Comparison of ENCODE assay signal across 2 cellular contexts in the genomic region with DNA sequence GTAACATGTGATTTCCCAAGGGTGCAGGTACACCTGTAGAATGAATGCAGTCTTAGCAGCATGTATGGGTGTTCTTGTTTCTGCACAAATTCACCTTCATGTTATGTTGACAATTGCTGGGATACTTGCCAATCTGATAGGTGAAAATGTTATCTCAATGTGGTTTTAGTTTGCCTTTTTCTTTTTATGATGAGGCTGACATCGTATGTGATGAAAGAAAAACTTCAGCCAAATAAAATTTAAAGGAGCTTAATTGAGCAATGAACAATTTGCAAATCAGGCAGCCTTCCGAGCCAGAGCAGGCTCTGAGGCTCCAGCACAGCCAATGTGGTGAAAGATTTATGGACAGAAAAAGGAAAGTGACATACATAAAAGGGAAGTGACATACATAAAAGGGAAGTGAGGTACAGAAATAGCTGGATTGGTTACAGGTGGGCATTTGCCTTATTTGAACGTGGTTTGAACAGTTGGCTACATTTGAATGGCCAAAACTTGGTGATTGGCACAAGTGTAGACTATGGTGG.
TF ChIP-seq lines count a peak whose summit lies in the region.

No MANE protein-coding gene starts in this region.

TF ChIP-seq in GM23338, 12 proteins besides CTCF, POLR2A, EP300 and RAD21 (continues in another document):
- no peak for TF ChIP-seq JUNB (IDR thresholded peaks at IDR 0.05; ENCODE audit: unreplicated experiment)
- TF ChIP-seq STAT1 (IDR thresholded peaks at IDR 0.05; ENCODE audit: unreplicated experiment) = no peak
- TF ChIP-seq, protein P1, sequence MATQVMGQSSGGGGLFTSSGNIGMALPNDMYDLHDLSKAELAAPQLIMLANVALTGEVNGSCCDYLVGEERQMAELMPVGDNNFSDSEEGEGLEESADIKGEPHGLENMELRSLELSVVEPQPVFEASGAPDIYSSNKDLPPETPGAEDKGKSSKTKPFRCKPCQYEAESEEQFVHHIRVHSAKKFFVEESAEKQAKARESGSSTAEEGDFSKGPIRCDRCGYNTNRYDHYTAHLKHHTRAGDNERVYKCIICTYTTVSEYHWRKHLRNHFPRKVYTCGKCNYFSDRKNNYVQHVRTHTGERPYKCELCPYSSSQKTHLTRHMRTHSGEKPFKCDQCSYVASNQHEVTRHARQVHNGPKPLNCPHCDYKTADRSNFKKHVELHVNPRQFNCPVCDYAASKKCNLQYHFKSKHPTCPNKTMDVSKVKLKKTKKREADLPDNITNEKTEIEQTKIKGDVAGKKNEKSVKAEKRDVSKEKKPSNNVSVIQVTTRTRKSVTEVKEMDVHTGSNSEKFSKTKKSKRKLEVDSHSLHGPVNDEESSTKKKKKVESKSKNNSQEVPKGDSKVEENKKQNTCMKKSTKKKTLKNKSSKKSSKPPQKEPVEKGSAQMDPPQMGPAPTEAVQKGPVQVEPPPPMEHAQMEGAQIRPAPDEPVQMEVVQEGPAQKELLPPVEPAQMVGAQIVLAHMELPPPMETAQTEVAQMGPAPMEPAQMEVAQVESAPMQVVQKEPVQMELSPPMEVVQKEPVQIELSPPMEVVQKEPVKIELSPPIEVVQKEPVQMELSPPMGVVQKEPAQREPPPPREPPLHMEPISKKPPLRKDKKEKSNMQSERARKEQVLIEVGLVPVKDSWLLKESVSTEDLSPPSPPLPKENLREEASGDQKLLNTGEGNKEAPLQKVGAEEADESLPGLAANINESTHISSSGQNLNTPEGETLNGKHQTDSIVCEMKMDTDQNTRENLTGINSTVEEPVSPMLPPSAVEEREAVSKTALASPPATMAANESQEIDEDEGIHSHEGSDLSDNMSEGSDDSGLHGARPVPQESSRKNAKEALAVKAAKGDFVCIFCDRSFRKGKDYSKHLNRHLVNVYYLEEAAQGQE (IDR thresholded peaks at IDR 0.05; ENCODE audit: unreplicated experiment) = no peak
- TF ChIP-seq ZNF462 (CRISPR knock-in tag; IDR thresholded peaks at IDR 0.05) = no peak
- no peak for TF ChIP-seq ZNF114 (CRISPR knock-in tag; IDR thresholded peaks at IDR 0.05)
- TF ChIP-seq CREB1 (CRISPR knock-in tag; IDR thresholded peaks at IDR 0.05; ENCODE audit: low read depth) = no peak
- TF ChIP-seq POLR2AphosphoS5 (IDR thresholded peaks at IDR 0.05; ENCODE audit: low read depth) = no peak
- no peak for TF ChIP-seq NANOG (IDR thresholded peaks at IDR 0.05; ENCODE audit: borderline replicate concordance)
- no peak for TF ChIP-seq ZNF331 (CRISPR knock-in tag; IDR thresholded peaks at IDR 0.05; ENCODE audit: low read depth)
- TF ChIP-seq EZH2 (IDR thresholded peaks at IDR 0.05; ENCODE audit: low read depth, unreplicated experiment) = no peak
- TF ChIP-seq EZH2phosphoT487 (IDR thresholded peaks at IDR 0.05; ENCODE audit: unreplicated experiment) = no peak

TF ChIP-seq in GM12878, 131 proteins besides CTCF, POLR2A, EP300 and RAD21:
- TF ChIP-seq PKNOX1 (IDR thresholded peaks at IDR 0.05) = peak; percentile 56; the same call in 1 of the 2 replicates
- no peak for TF ChIP-seq HCFC1 (IDR thresholded peaks at IDR 0.05; ENCODE audit: low read length)
- TF ChIP-seq, protein P2, sequence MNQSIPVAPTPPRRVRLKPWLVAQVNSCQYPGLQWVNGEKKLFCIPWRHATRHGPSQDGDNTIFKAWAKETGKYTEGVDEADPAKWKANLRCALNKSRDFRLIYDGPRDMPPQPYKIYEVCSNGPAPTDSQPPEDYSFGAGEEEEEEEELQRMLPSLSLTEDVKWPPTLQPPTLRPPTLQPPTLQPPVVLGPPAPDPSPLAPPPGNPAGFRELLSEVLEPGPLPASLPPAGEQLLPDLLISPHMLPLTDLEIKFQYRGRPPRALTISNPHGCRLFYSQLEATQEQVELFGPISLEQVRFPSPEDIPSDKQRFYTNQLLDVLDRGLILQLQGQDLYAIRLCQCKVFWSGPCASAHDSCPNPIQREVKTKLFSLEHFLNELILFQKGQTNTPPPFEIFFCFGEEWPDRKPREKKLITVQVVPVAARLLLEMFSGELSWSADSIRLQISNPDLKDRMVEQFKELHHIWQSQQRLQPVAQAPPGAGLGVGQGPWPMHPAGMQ (IDR thresholded peaks at IDR 0.05; ENCODE audit: borderline replicate concordance) = no peak
- TF ChIP-seq SPI1 (IDR thresholded peaks at IDR 0.05; ENCODE audit: borderline replicate concordance, insufficient read depth, low read depth, low read length) = peak; percentile 87
- TF ChIP-seq GABPA (IDR thresholded peaks at IDR 0.05; ENCODE audit: low read depth) = peak; percentile 69
